In the genomic region with DNA sequence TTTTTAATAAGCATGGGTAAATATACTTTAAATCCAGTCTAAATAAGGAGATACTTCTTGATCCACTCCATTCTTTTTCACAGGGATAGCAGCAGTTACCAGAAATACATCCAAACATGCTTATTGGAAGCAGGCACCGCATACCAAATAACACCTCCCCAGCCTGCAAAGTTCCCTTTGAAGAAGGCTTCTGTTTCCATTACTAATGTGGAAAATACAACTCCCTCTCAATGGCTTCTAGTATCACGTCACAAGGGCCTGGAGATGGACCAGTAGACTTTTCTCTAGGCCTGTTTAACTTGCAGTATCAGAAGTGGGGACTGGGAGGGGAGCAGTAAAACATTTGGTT, we compare ENCODE assay signal across 10 cellular contexts. TPM values are rescaled to one million over a fixed set of nuclear protein-coding genes. Genes with fewer than 3 reads are reported as not detected.
A peak's percentile ranks its signal among the peaks of the same experiment; 100 is the strongest.
DNase-seq lines count a peak whose midpoint lies in the region; ATAC-seq and TF ChIP-seq lines count a peak whose summit lies in the region.
"Had no signal": no experiment of that assay in that cellular context is flagged by ENCODE, and none has a peak within 500 bp of the region (broad histone marks: within the 10 kb centered on the region; RNA-seq: fewer than 3 reads in every experiment).

No MANE protein-coding gene starts in this region.

- WGBS in body of pancreas, 2 donors: 26 to 35% methylated on average over 2 of the region's 2 CpGs
- 61 to 90% methylated on average over 2 of the region's 2 CpGs for WGBS in mesodermal cell (ENCODE audit: insufficient coverage in 2 of 2), 2 experiments

- CTCF ChIA-PET in activated CD4-positive, alpha-beta T cell treated with anti-CD3 and anti-CD28 coated beads, Interleukin-2, amount 10 ng/mL, durations not matched to agents 7 days and 5 days (lab: Charles Lee): interaction anchor here (0.6 kb wide), 1 partner anchor 303 kb away, joined by 4 read pairs; no protein-coding TSS in a partner anchor

- H3K27ac Mint-ChIP-seq in activated CD4-positive, alpha-beta T cell treated with anti-CD3 and anti-CD28 coated beads, Interleukin-2, amount 10 ng/mL, durations not matched to agents 7 days and 5 days: no peak overlapping the region
- H3K27ac Mint-ChIP-seq: B cell had no signal

- H3K36me3 ChIP-seq in body of pancreas (replicated peaks in 1 of 2; ENCODE audit: insufficient read depth in 1 of 2, low read depth in 2 of 2): no peaks in the 10 kb centered on the region
- H3K36me3 ChIP-seq in mesodermal cell (ENCODE audit: control insufficient read depth, insufficient read depth, low read length): peaks cover 45% of the 10 kb centered on the region
- peaks cover 0 to 6% (median 0%) of the 10 kb centered on the region in 3 donors for H3K36me3 ChIP-seq in tibial artery

- H3K4me3 ChIP-seq in body of pancreas (no peak overlapping the region), mesodermal cell (ENCODE audit: extremely low read depth, insufficient read depth, low read length, poor library complexity, severe bottlenecking) (no peak overlapping the region), tibial artery (no peak overlapping the region)

- intact Hi-C loops in body of pancreas (cut with DNase I): no loop called here
- intact Hi-C loops in tibial artery (cut with DNase I; ENCODE audit: low total_unique reads): no loop called here

- H3K27me3 Mint-ChIP-seq in activated CD4-positive, alpha-beta T cell treated with anti-CD3 and anti-CD28 coated beads, Interleukin-2, amount 10 ng/mL, durations not matched to agents 7 days and 5 days: no peaks in the 10 kb centered on the region
- H3K27me3 Mint-ChIP-seq: B cell had no signal

- H3K4me1 ChIP-seq in body of pancreas (peaks cover 83% of the 10 kb centered on the region), mesodermal cell (ENCODE audit: control insufficient read depth, insufficient read depth, low read length, poor library complexity, severe bottlenecking) (peaks cover 53% of the 10 kb centered on the region), tibial artery (peaks cover 0 to 59% (median 33%) of the 10 kb centered on the region in 4 donors)

- no peak for TF ChIP-seq POLR2A in body of pancreas (IDR thresholded peaks at IDR 0.05)

- peaks cover 67% of the 10 kb centered on the region for H3K36me3 Mint-ChIP-seq in activated CD4-positive, alpha-beta T cell treated with anti-CD3 and anti-CD28 coated beads, Interleukin-2, amount 10 ng/mL, durations not matched to agents 7 days and 5 days (ENCODE audit: low read depth)

- TF ChIP-seq CTCF in body of pancreas (IDR thresholded peaks at IDR 0.05): no peak
- TF ChIP-seq CTCF in tibial artery (IDR thresholded peaks at IDR 0.05): no peak

- DNase-seq in activated CD4-positive, alpha-beta T cell treated with anti-CD3 and anti-CD28 coated beads for 48 hours: peak; percentile 13
- DNase-seq in activated CD4-positive, alpha-beta T cell treated with anti-CD3 and anti-CD28 coated beads, Interleukin-2, amount 10 ng/mL, durations not matched to agents 7 days and 5 days: no peak
- DNase-seq in body of pancreas: no peak
- no peak for DNase-seq in tibial artery
- DNase-seq in inferior parietal cortex (ENCODE audit: extremely low spot score): no peak
- no peak for DNase-seq in activated CD8-positive, alpha-beta memory T cell treated with anti-CD3 and anti-CD28 coated beads, Interleukin-2, amount 50 U/mL, for 48 hours
- no peak for DNase-seq in putamen (ENCODE audit: low spot score)

- no peak for ATAC-seq in body of pancreas

- H3K27me3 ChIP-seq in body of pancreas: no peaks in the 10 kb centered on the region
- no peaks in the 10 kb centered on the region for H3K27me3 ChIP-seq in tibial artery

- H3K4me3 Mint-ChIP-seq in activated CD4-positive, alpha-beta T cell treated with anti-CD3 and anti-CD28 coated beads, Interleukin-2, amount 10 ng/mL, durations not matched to agents 7 days and 5 days: no peak overlapping the region
- H3K4me3 Mint-ChIP-seq: B cell had no signal

- POLR2A ChIA-PET in activated CD4-positive, alpha-beta T cell treated with anti-CD3 and anti-CD28 coated beads, Interleukin-2, amount 10 ng/mL, durations not matched to agents 7 days and 5 days (lab: Charles Lee): no interaction called here

- H3K9me3 Mint-ChIP-seq in activated CD4-positive, alpha-beta T cell treated with anti-CD3 and anti-CD28 coated beads, Interleukin-2, amount 10 ng/mL, durations not matched to agents 7 days and 5 days: peaks cover 10% of the 10 kb centered on the region

- peaks cover 83% of the 10 kb centered on the region for H3K4me1 Mint-ChIP-seq in activated CD4-positive, alpha-beta T cell treated with anti-CD3 and anti-CD28 coated beads, Interleukin-2, amount 10 ng/mL, durations not matched to agents 7 days and 5 days

- H3K27ac ChIP-seq in body of pancreas (peak overlapping the region; percentile 58 to 78 (median 68)), mesodermal cell (ENCODE audit: low read depth, low read length, severe bottlenecking) (peak overlapping the region; percentile 62), tibial artery (peak overlapping the region; percentile 12 to 29)
- H3K27ac ChIP-seq: RWPE1 had no signal

- H3K9me3 ChIP-seq in body of pancreas: no peaks in the 10 kb centered on the region
- peaks cover 13% of the 10 kb centered on the region for H3K9me3 ChIP-seq in mesodermal cell (ENCODE audit: control insufficient read depth, low read length)
- H3K9me3 ChIP-seq in tibial artery: no peaks in the 10 kb centered on the region

RNA-seq across cellular contexts. Expression of gene TMEM245, which starts 20.8 kb away (rescaled TPM):
- total RNA-seq in activated CD4-positive, alpha-beta T cell treated with anti-CD3 and anti-CD28 coated beads, Interleukin-2, amount 10 ng/mL, durations not matched to agents 7 days and 5 days: 10 to 100 TPM; 30.6 to 34.7 TPM
- total RNA-seq in body of pancreas: 10 to 100 TPM; 38.9 to 47.0 TPM
- 49.9 TPM for polyA plus RNA-seq in mesodermal cell (2013, experiment 1 of 2)
- 54.0 TPM for polyA plus RNA-seq in mesodermal cell (2013, experiment 2 of 2)
